ENCODE assay signal across 18 cellular contexts in genomic region chr10:7311256-7312178, GRCh38.
A peak's percentile ranks its signal among the peaks of the same experiment; 100 is the strongest.
DNase-seq lines count a peak whose midpoint lies in the region; ATAC-seq and TF ChIP-seq lines count a peak whose summit lies in the region.
"Had no signal": no experiment of that assay in that cellular context is flagged by ENCODE, and none has a peak within 500 bp of the region (broad histone marks: within the 10 kb centered on the region; RNA-seq: fewer than 3 reads in every experiment).

No MANE protein-coding gene starts in this region.

- 0 out of 2 replicates have a peak, but pooled peaks cover 5% of the 10 kb centered on the region for H3K9me3 ChIP-seq in PC-3 (ENCODE audit: low read length)
- no peaks in the 10 kb centered on the region for H3K9me3 ChIP-seq in colonic mucosa
- H3K9me3 ChIP-seq: tibial artery had no signal

- intact Hi-C loops in PC-3 (cut with micrococcal nuclease): loop anchor here (1.0 to 5.0 kb wide), 2 partner anchors 49 to 63 kb away; no protein-coding TSS in a partner anchor
- intact Hi-C loops in colonic mucosa (cut with DNase I): no loop called here

- H3K27me3 ChIP-seq in PC-3 (ENCODE audit: low read length) (no peaks in the 10 kb centered on the region), colonic mucosa (no peaks in the 10 kb centered on the region)
- H3K27me3 ChIP-seq: tibial artery had no signal

- ATAC-seq in PC-3 (peak; percentile 97), HG03175 (IDR thresholded peaks at IDR 0.05; ENCODE audit: unreplicated experiment) (no peak)
- no peak for ATAC-seq in effector memory CD8-positive, alpha-beta T cell (replicated peaks)
- ATAC-seq: HepG2 had no signal

- peak overlapping the region; percentile 63 for H3K4me2 ChIP-seq in PC-3 (ENCODE audit: low read length)

- H3K9ac ChIP-seq in PC-3 (ENCODE audit: low read length): peak overlapping the region; percentile 63
- no peak overlapping the region for H3K9ac ChIP-seq in colonic mucosa (ENCODE audit: low read depth in 2 of 2, low read length in 2 of 2)

- DNase-seq in DMS53 (lab: John Stamatoyannopoulos, UW) (peak; percentile 8), DMS53 treated with DMSO at 0.1 percent for 48 hours (lab: John Stamatoyannopoulos, UW; ENCODE audit: unreplicated experiment) (no peak), PC-3 (peak; percentile 89), epithelial cell of prostate (ENCODE audit: low read depth, low spot score) (peak; percentile 83), retinal pigment epithelial cell (ENCODE audit: low read depth) (peak; percentile 37), colonic mucosa (no peak)
- DNase-seq in effector memory CD8-positive, alpha-beta T cell: no peak
- DNase-seq: activated gamma-delta T cell treated with Interleukin-2 at 50 U/mL for 16 hours, C1 segment of cervical spinal cord, EL, RPMI8226, T-helper 9 cell, tibial artery had no signal

- H3K4me1 ChIP-seq in PC-3 (ENCODE audit: insufficient read depth, low read length): peaks cover 12% of the 10 kb centered on the region
- H3K4me1 ChIP-seq in colonic mucosa: no peaks in the 10 kb centered on the region
- H3K4me1 ChIP-seq: tibial artery had no signal

- peak overlapping the region in 1 of 2 donors; percentile 35 for H3K27ac Mint-ChIP-seq in effector memory CD8-positive, alpha-beta T cell
- H3K27ac Mint-ChIP-seq: dendritic cell treated with granulocyte-macrophage colony-stimulating factor and Interleukin-4, amounts not matched to agents 40 ng/mL and 50 ng/mL, for 4 days had no signal

- H3K79me2 ChIP-seq in PC-3 (ENCODE audit: low read length): no peaks in the 10 kb centered on the region; the same call in 1 of the 2 replicates

- no peaks in the 10 kb centered on the region for H3K9me2 ChIP-seq in PC-3 (replicated peaks; ENCODE audit: low read length)

- no peak for TF ChIP-seq CTCF in PC-3 (conservative IDR thresholded peaks at IDR 0.05; ENCODE audit: low read depth, low read length)
- TF ChIP-seq CTCF in retinal pigment epithelial cell (conservative IDR thresholded peaks at IDR 0.05; ENCODE audit: low read depth, low read length): no peak
- TF ChIP-seq CTCF in colonic mucosa (IDR thresholded peaks at IDR 0.05): no peak

- no peaks in the 10 kb centered on the region for H3K27me3 Mint-ChIP-seq in effector memory CD8-positive, alpha-beta T cell
- H3K27me3 Mint-ChIP-seq: dendritic cell treated with granulocyte-macrophage colony-stimulating factor and Interleukin-4, amounts not matched to agents 40 ng/mL and 50 ng/mL, for 4 days had no signal

- peaks cover 42 to 67% of the 10 kb centered on the region in 2 donors for H3K4me1 Mint-ChIP-seq in effector memory CD8-positive, alpha-beta T cell (ENCODE audit: low read depth in 2 of 2)

- no TSS peak for BruUV-seq in PC-3 (replicated peaks; lab: Mats Ljungman, UMichigan)

- peak overlapping the region; percentile 86 for H3K27ac ChIP-seq in PC-3 (ENCODE audit: low read length)
- no peak overlapping the region for H3K27ac ChIP-seq in epithelial cell of prostate
- no peak overlapping the region for H3K27ac ChIP-seq in colonic mucosa
- H3K27ac ChIP-seq: 22Rv1, skin epidermis, tibial artery had no signal

- H3K36me3 Mint-ChIP-seq in effector memory CD8-positive, alpha-beta T cell (ENCODE audit: insufficient read depth): peaks cover 4% of the 10 kb centered on the region

- H2AFZ ChIP-seq in PC-3 (ENCODE audit: low read length): no peak overlapping the region

- H3K4me3 Mint-ChIP-seq in effector memory CD8-positive, alpha-beta T cell: no peak overlapping the region
- H3K4me3 Mint-ChIP-seq: dendritic cell treated with granulocyte-macrophage colony-stimulating factor and Interleukin-4, amounts not matched to agents 40 ng/mL and 50 ng/mL, for 4 days had no signal

- no peaks in the 10 kb centered on the region for H3F3A ChIP-seq in PC-3 (ENCODE audit: low read length, unreplicated experiment)

- POLR2A ChIA-PET in PC-3 (lab: Charles Lee; ENCODE audit: unreplicated experiment): no interaction called here

- H4K20me1 ChIP-seq in PC-3 (ENCODE audit: low read length): no peaks in the 10 kb centered on the region

- no peaks in the 10 kb centered on the region for H3K9me3 Mint-ChIP-seq in effector memory CD8-positive, alpha-beta T cell
- H3K9me3 Mint-ChIP-seq: dendritic cell treated with granulocyte-macrophage colony-stimulating factor and Interleukin-4, amounts not matched to agents 40 ng/mL and 50 ng/mL, for 4 days had no signal

- CTCF ChIA-PET in PC-3 (lab: Charles Lee): interaction anchor here (0.6 kb wide), 1 partner anchor 82 kb away, joined by 4 read pairs; no protein-coding TSS in a partner anchor

- H3K36me3 ChIP-seq in PC-3 (ENCODE audit: low read depth, low read length) (no peaks in the 10 kb centered on the region), colonic mucosa (no peaks in the 10 kb centered on the region)
- H3K36me3 ChIP-seq: tibial artery had no signal

- H3K4me3 ChIP-seq in PC-3 (ENCODE audit: low read length) (no peak overlapping the region), retinal pigment epithelial cell (ENCODE audit: low read length) (no peak overlapping the region), colonic mucosa (no peak overlapping the region)
- H3K4me3 ChIP-seq: skin epidermis, tibial artery had no signal

Comparison
In these comparisons a context has a peak if more than half of its experiments do, and no peak if none do; other contexts are left out.
1. DNase-seq: peak in DMS53 (single experiment), PC-3 (single experiment), epithelial cell of prostate (single experiment) and retinal pigment epithelial cell (single experiment); none in DMS53 treated with DMSO at 0.1 percent for 48 hours (single experiment), colonic mucosa (single experiment) and effector memory CD8-positive, alpha-beta T cell (0 of 3).